8 cellular contexts compared by ENCODE assay signal in the genomic region with DNA sequence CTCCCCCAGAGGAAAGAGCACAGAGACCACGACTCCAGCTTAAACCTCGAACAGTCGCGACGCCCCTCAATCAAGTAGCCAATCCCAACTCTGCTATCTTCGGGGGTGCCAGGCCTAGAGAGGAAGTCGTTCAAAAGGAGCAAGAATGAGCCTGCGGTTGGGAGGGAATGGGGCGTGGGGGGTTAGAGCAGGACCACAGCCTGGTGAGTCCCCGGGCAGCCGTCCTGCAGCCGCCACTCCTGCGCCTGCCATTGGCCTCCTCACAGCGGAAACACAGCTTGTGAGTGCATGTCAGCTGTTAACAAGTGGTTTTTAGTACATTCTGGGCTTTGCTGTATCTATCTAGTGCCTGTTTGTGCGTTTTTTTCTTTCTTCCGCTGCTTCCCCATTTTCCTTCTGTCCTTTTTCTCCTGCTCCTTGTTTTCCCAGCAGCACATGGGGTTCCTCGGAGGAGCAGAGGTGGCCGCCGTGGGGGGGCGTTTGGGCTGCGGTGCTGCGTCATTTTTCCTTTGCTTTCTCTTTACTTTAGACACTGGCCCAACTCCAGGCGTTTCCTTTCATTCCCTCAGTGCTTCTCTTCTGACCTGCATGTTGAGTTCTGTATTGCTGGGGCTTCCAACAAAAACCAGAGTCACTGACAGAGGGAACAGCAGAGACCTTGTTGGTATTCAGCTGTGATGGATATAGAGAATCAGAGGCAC. TPM values are rescaled to one million over a fixed set of nuclear protein-coding genes. Genes with fewer than 3 reads are reported as not detected.
DNase-seq lines count a peak whose midpoint lies in the region; ATAC-seq, FAIRE-seq and TF ChIP-seq lines count a peak whose summit lies in the region.
"Not testable (repeated sequence)": the region's sequence is repeated elsewhere in the genome, so short reads cannot be mapped to it uniquely, and the experiment has no call there.

No MANE protein-coding gene starts in this region.

- not testable (repeated sequence) for FAIRE-seq in GM12891 (lab: Jason Lieb, UNC)

- TF ChIP-seq POLR2A in GM12891 (IDR thresholded peaks at IDR 0.05; ENCODE audit: low read depth, low read length), result not testable (repeated sequence)

- intact Hi-C loops in left lung (cut with DNase I); sciatic nerve (cut with DNase I): not testable (repeated sequence)

- H3K36me3 Mint-ChIP-seq in T-helper 17 cell (ENCODE audit: low read depth), result not testable (repeated sequence)

- ATAC-seq in T-helper 17 cell, result not testable (repeated sequence)
- ATAC-seq in left lung (peak; percentile 27), sciatic nerve (peak; percentile 34)

- H3K36me3 ChIP-seq in left lung, result peaks cover 0 to 84% of the 10 kb centered on the region in 2 donors

- TF ChIP-seq CTCF in fibroblast of mammary gland (conservative IDR thresholded peaks at IDR 0.05; ENCODE audit: control insufficient read depth, insufficient read depth, low read depth, low read length); left lung (IDR thresholded peaks at IDR 0.05): not testable (repeated sequence)

- not testable (repeated sequence) for H3K4me3 ChIP-seq in fibroblast of mammary gland (ENCODE audit: control insufficient read depth, low read depth, low read length); left lung

- H3K4me1 ChIP-seq in left lung, result not testable (repeated sequence)

- not testable (repeated sequence) for H3K4me1 Mint-ChIP-seq in T-helper 17 cell

- peak overlapping the region; percentile 62 for H3K27ac Mint-ChIP-seq in T-helper 17 cell

- H3K9me3 ChIP-seq in T-helper 17 cell (ENCODE audit: control insufficient read depth, low read length, poor library complexity, severe bottlenecking); left lung: not testable (repeated sequence)

- not testable (repeated sequence) for H3K27me3 Mint-ChIP-seq in T-helper 17 cell

- H3K27ac ChIP-seq in angular gyrus (ENCODE audit: low read depth, low read length), result peak overlapping the region; percentile 40
- H3K27ac ChIP-seq in left lung, result not testable (repeated sequence)
- peak overlapping the region; percentile 68 for H3K27ac ChIP-seq in temporal lobe (ENCODE audit: low read depth, low read length)

- DNase-seq in GM12891 (ENCODE audit: insufficient read length, low spot score); T-helper 17 cell; left lung: not testable (repeated sequence)
- DNase-seq in activated effector memory CD4-positive, alpha-beta T cell treated with anti-CD3 and anti-CD28 coated beads, Interleukin-2, amount 50 U/mL, for 16 hours, result peak; percentile 13
- DNase-seq in fibroblast of mammary gland (ENCODE audit: low read depth) (peak; percentile 32), sciatic nerve (ENCODE audit: low spot score) (peak; percentile 14)

- not testable (repeated sequence) for H3K4me3 Mint-ChIP-seq in T-helper 17 cell

- H3K27me3 ChIP-seq in left lung, result not testable (repeated sequence)

TF ChIP-seq in GM12891, 5 proteins besides CTCF, POLR2A, EP300 and RAD21:
- TF ChIP-seq POLR2AphosphoS5 (IDR thresholded peaks at IDR 0.05; ENCODE audit: low read depth, low read length), result peak; percentile 3

RNA-seq across cellular contexts. Expression of gene LAT2, which starts 14.5 kb away (rescaled TPM):
- 152 TPM for polyA plus RNA-seq in GM12891 (2012; ENCODE audit: low read depth, missing spikeins)
- total RNA-seq in T-helper 17 cell (1 to 10 TPM; 2.2 to 8.6 TPM), left lung (10 to 100 TPM; 17.1 to 64.7 TPM), sciatic nerve (12.5 TPM), temporal lobe (0.98 TPM)

RNA-seq across cellular contexts. Expression of gene EIF4H, which starts 21.2 kb away (rescaled TPM):
- polyA plus RNA-seq in GM12891 (2012; ENCODE audit: low read depth, missing spikeins), result 285 TPM
- total RNA-seq in T-helper 17 cell (100 to 1,000 TPM; 242 to 255 TPM), left lung (100 to 1,000 TPM; 203 to 259 TPM), sciatic nerve (213 TPM), temporal lobe (105 TPM)

RNA-seq across cellular contexts. Expression of gene RFC2, which starts 58.9 kb away (rescaled TPM):
- polyA plus RNA-seq in GM12891 (2012; ENCODE audit: low read depth, missing spikeins), result 41.1 TPM
- total RNA-seq in T-helper 17 cell, result 10 to 100 TPM in 1 of 2 donors, 1 to 10 TPM in 1; 9.5 to 12.4 TPM
- 10 to 100 TPM; 17.0 to 24.5 TPM for total RNA-seq in left lung
- 17.1 TPM for total RNA-seq in sciatic nerve
- 15.7 TPM for total RNA-seq in temporal lobe
